Comparison of ENCODE assay signal across 8 cellular contexts in genomic region chr1:59697138-59697811, GRCh38.
A peak's percentile ranks its signal among the peaks of the same experiment; 100 is the strongest.
DNase-seq lines count a peak whose midpoint lies in the region; ATAC-seq and TF ChIP-seq lines count a peak whose summit lies in the region.

No MANE protein-coding gene starts in this region.

- TF ChIP-seq POLR2A in adrenal gland (IDR thresholded peaks at IDR 0.05) (no peak), breast epithelium (IDR thresholded peaks at IDR 0.05) (no peak)

- H3K4me1 Mint-ChIP-seq in activated CD4-positive, alpha-beta T cell treated with anti-CD3 and anti-CD28 coated beads, Interleukin-2, amount 10 ng/mL, durations not matched to agents 24 days and 14 days: peaks cover 26% of the 10 kb centered on the region
- peaks cover 42% of the 10 kb centered on the region for H3K4me1 Mint-ChIP-seq in neural crest cell

- peak overlapping the region; percentile 89 for H3K27ac Mint-ChIP-seq in activated CD4-positive, alpha-beta T cell treated with anti-CD3 and anti-CD28 coated beads, Interleukin-2, amount 10 ng/mL, durations not matched to agents 24 days and 14 days
- H3K27ac Mint-ChIP-seq in neural crest cell (ENCODE audit: unreplicated experiment): peak overlapping the region; percentile 65

- H3K27me3 ChIP-seq in adrenal gland (no peaks in the 10 kb centered on the region), breast epithelium (no peaks in the 10 kb centered on the region)

- ATAC-seq in GM18517 (IDR thresholded peaks at IDR 0.05; ENCODE audit: unreplicated experiment) (peak; percentile 68), HG03108 (IDR thresholded peaks at IDR 0.05; ENCODE audit: unreplicated experiment) (peak; percentile 42), HG03439 (IDR thresholded peaks at IDR 0.05; ENCODE audit: unreplicated experiment) (no peak), GM19023 (IDR thresholded peaks at IDR 0.05; ENCODE audit: unreplicated experiment) (no peak)

- peaks cover 12% of the 10 kb centered on the region for H3K9me3 Mint-ChIP-seq in activated CD4-positive, alpha-beta T cell treated with anti-CD3 and anti-CD28 coated beads, Interleukin-2, amount 10 ng/mL, durations not matched to agents 24 days and 14 days
- H3K9me3 Mint-ChIP-seq in neural crest cell: peaks cover 3% of the 10 kb centered on the region

- intact Hi-C loops in activated CD4-positive, alpha-beta T cell treated with anti-CD3 and anti-CD28 coated beads, Interleukin-2, amount 10 ng/mL, durations not matched to agents 24 days and 14 days (cut with micrococcal nuclease): loop anchor here (2.0 to 10.0 kb wide), 4 partner anchors 202 to 795 kb away; no protein-coding TSS in a partner anchor
- intact Hi-C loops in adrenal gland (cut with DNase I): loop anchor here (5.0 to 10.0 kb wide), 4 partner anchors 332 to 922 kb away; partner anchors contain the start of gene FGGY (in 2 of the 2)
- intact Hi-C loops in breast epithelium (cut with DNase I; ENCODE audit: low total_unique reads): loop anchor here (5.0 kb wide), 1 partner anchor 200 kb away; no protein-coding TSS in a partner anchor

- H3K4me1 ChIP-seq in adrenal gland (replicated peaks in 1 of 2): peaks cover 0 to 21% of the 10 kb centered on the region in 2 donors
- H3K4me1 ChIP-seq in breast epithelium: no peaks in the 10 kb centered on the region

- peaks cover under 1% of the 10 kb centered on the region for H3K27me3 Mint-ChIP-seq in activated CD4-positive, alpha-beta T cell treated with anti-CD3 and anti-CD28 coated beads, Interleukin-2, amount 10 ng/mL, durations not matched to agents 24 days and 14 days
- H3K27me3 Mint-ChIP-seq in neural crest cell (ENCODE audit: low read depth): no peaks in the 10 kb centered on the region

- peaks cover 3% of the 10 kb centered on the region for H3K36me3 Mint-ChIP-seq in activated CD4-positive, alpha-beta T cell treated with anti-CD3 and anti-CD28 coated beads, Interleukin-2, amount 10 ng/mL, durations not matched to agents 24 days and 14 days (ENCODE audit: low read depth)
- peaks cover 6% of the 10 kb centered on the region for H3K36me3 Mint-ChIP-seq in neural crest cell (ENCODE audit: low read depth)

- peak overlapping the region; percentile 84 for H3K4me3 Mint-ChIP-seq in activated CD4-positive, alpha-beta T cell treated with anti-CD3 and anti-CD28 coated beads, Interleukin-2, amount 10 ng/mL, durations not matched to agents 24 days and 14 days
- H3K4me3 Mint-ChIP-seq in neural crest cell: no peak overlapping the region

- H3K27ac ChIP-seq in adrenal gland (peak overlapping the region in 1 of 5 donors; percentile 35), breast epithelium (no peak overlapping the region)

- H3K9me3 ChIP-seq in adrenal gland (replicated peaks in 1 of 3): no peaks in the 10 kb centered on the region
- H3K9me3 ChIP-seq in breast epithelium: no peaks in the 10 kb centered on the region

- no peak overlapping the region for H3K4me3 ChIP-seq in adrenal gland
- no peak overlapping the region for H3K4me3 ChIP-seq in breast epithelium

- 58 to 66% (median 63%) methylated on average over 8 of the region's 8 CpGs for WGBS in adrenal gland, 4 donors

- peak; percentile 86 for DNase-seq in activated CD4-positive, alpha-beta T cell treated with anti-CD3 and anti-CD28 coated beads, Interleukin-2, amount 10 ng/mL, durations not matched to agents 24 days and 14 days
- DNase-seq in neural crest cell (ENCODE audit: low read depth, low spot score) (no peak), adrenal gland (no peak), breast epithelium (ENCODE audit: low spot score in 2 of 2) (no peak)

- TF ChIP-seq CTCF in neural crest cell (conservative IDR thresholded peaks at IDR 0.05) (no peak), adrenal gland (IDR thresholded peaks at IDR 0.05) (no peak), breast epithelium (IDR thresholded peaks at IDR 0.05) (no peak)

- no peaks in the 10 kb centered on the region for H3K36me3 ChIP-seq in adrenal gland (replicated peaks in 1 of 2)
- H3K36me3 ChIP-seq in breast epithelium: no peaks in the 10 kb centered on the region

Comparison
In these comparisons a context has a peak if more than half of its experiments do, and no peak if none do; other contexts are left out.
1. ATAC-seq: peak in GM18517 (single experiment) and HG03108 (single experiment); none in HG03439 (single experiment) and GM19023 (single experiment).